In genomic region chr17:32127156-32127897, GRCh38 we compare ENCODE assay signal across 1 cellular context.
TF ChIP-seq lines count a peak whose summit lies in the region.

No MANE protein-coding gene starts in this region.

TF ChIP-seq in K562, 482 proteins besides CTCF, POLR2A, EP300 and RAD21 (continued from another document and continues in another):
- TF ChIP-seq USF1 (CRISPR knock-in tag; IDR thresholded peaks at IDR 0.05), result peak; percentile 82
- peak; percentile 94 for TF ChIP-seq BHLHE40 (IDR thresholded peaks at IDR 0.05; ENCODE audit: low read length)
- TF ChIP-seq TSHZ1 (CRISPR knock-in tag; IDR thresholded peaks at IDR 0.05), result no peak
- TF ChIP-seq NR2F6 (CRISPR knock-in tag; IDR thresholded peaks at IDR 0.05), result no peak
- peak; percentile 74 for TF ChIP-seq MYC (IDR thresholded peaks at IDR 0.05; ENCODE audit: low read depth, low read length)
- TF ChIP-seq MYC (CRISPR knock-in tag; IDR thresholded peaks at IDR 0.05; ENCODE audit: borderline replicate concordance, low read depth), result no peak
- TF ChIP-seq VEZF1 (CRISPR knock-in tag; IDR thresholded peaks at IDR 0.05), result peak; percentile 91
- TF ChIP-seq PHF20 (IDR thresholded peaks at IDR 0.05; ENCODE audit: partially characterized antibody), result peak; percentile 81
- no peak for TF ChIP-seq DIDO1 (tag; IDR thresholded peaks at IDR 0.05; ENCODE audit: low read depth)
- TF ChIP-seq JUN (IDR thresholded peaks at IDR 0.05; ENCODE audit: borderline replicate concordance, low read depth, low read length), result no peak
- TF ChIP-seq JUN (CRISPR knock-in tag; IDR thresholded peaks at IDR 0.05; ENCODE audit: borderline replicate concordance), result no peak
- peak; percentile 31 for TF ChIP-seq POLR2B (IDR thresholded peaks at IDR 0.05; ENCODE audit: low read depth, partially characterized antibody)
- no peak for TF ChIP-seq ZNF830 (CRISPR knock-in tag; IDR thresholded peaks at IDR 0.05)
- TF ChIP-seq TBL1XR1 (IDR thresholded peaks at IDR 0.05; ENCODE audit: low read length in 2 of 2), result no peak
- TF ChIP-seq MCM7 (IDR thresholded peaks at IDR 0.05), result no peak
- TF ChIP-seq KAT8 (IDR thresholded peaks at IDR 0.05; ENCODE audit: low read depth), result no peak
- TF ChIP-seq ATF7 (IDR thresholded peaks at IDR 0.05), result peak; percentile 57; the same call in 1 of the 2 replicates
- TF ChIP-seq ZBTB5 (IDR thresholded peaks at IDR 0.05), result no peak
- TF ChIP-seq NBN (IDR thresholded peaks at IDR 0.05; ENCODE audit: low read depth), result peak; percentile 48; the same call in 1 of the 2 replicates
- no peak for TF ChIP-seq RREB1 (CRISPR knock-in tag; IDR thresholded peaks at IDR 0.05)
- TF ChIP-seq EWSR1 (IDR thresholded peaks at IDR 0.05; ENCODE audit: borderline replicate concordance, low read depth, partially characterized antibody), result no peak
- TF ChIP-seq MNT (conservative IDR thresholded peaks at IDR 0.05), result peak in 1 of 2 experiments; percentile 66; a peak in 2 of 4 replicates
- peak; percentile 11; the same call in 1 of the 2 replicates for TF ChIP-seq JUND (IDR thresholded peaks at IDR 0.05; ENCODE audit: borderline replicate concordance, low read depth, low read length)
- no peak; the same call in 2 of the 3 replicates for TF ChIP-seq JUND (tag; IDR thresholded peaks at IDR 0.05; ENCODE audit: borderline replicate concordance, low read depth, low read length)
- no peak for TF ChIP-seq ATF1 (CRISPR knock-in tag; IDR thresholded peaks at IDR 0.05)
- peak; percentile 49; the same call in 1 of the 2 replicates for TF ChIP-seq ATF1 (tag; IDR thresholded peaks at IDR 0.05)
- no peak for TF ChIP-seq HINFP (tag; conservative IDR thresholded peaks at IDR 0.05; ENCODE audit: low read depth)
- no peak for TF ChIP-seq TAL1 (IDR thresholded peaks at IDR 0.05)
- TF ChIP-seq E2F5 (CRISPR knock-in tag; IDR thresholded peaks at IDR 0.05), result no peak
- TF ChIP-seq RBM34 (IDR thresholded peaks at IDR 0.05; ENCODE audit: borderline replicate concordance, insufficient read depth, low read length), result no peak
- TF ChIP-seq PHTF2 (CRISPR knock-in tag; IDR thresholded peaks at IDR 0.05), result no peak
- peak; percentile 84 for TF ChIP-seq CTBP1 (IDR thresholded peaks at IDR 0.05; ENCODE audit: borderline replicate concordance)
- TF ChIP-seq SMARCE1 (IDR thresholded peaks at IDR 0.05), result peak; percentile 70
- no peak for TF ChIP-seq AFF1 (IDR thresholded peaks at IDR 0.05; ENCODE audit: low read depth in 1 of 2, partially characterized antibody in 2 of 2)
- no peak for TF ChIP-seq ELF4 (CRISPR knock-in tag; IDR thresholded peaks at IDR 0.05)
